ENCODE assay signal across 24 cellular contexts in genomic region chr16:66731101-66731500, GRCh38. TPM values are rescaled to one million over a fixed set of nuclear protein-coding genes. Genes with fewer than 3 reads are reported as not detected.
DNase-seq lines count a peak whose midpoint lies in the region; TF ChIP-seq lines count a peak whose summit lies in the region.
"Had no signal": no experiment of that assay in that cellular context is flagged by ENCODE, and none has a peak within 500 bp of the region (broad histone marks: within the 10 kb centered on the region; RNA-seq: fewer than 3 reads in every experiment).

No MANE protein-coding gene starts in this region.

- no peak overlapping the region for H2AK5ac ChIP-seq in trophoblast cell (ENCODE audit: low read length)

- BruUV-seq in Caco-2 (replicated peaks; lab: Mats Ljungman, UMichigan), result TSS peak; percentile 16

- no peak overlapping the region for H3K27ac Mint-ChIP-seq in Caco-2 (ENCODE audit: unreplicated experiment)
- H3K27ac Mint-ChIP-seq: HFFc6 had no signal

- H3K36me3 Mint-ChIP-seq in Caco-2 (ENCODE audit: insufficient read depth, unreplicated experiment), result peaks cover 89% of the 10 kb centered on the region

- CTCF ChIA-PET in Caco-2 (lab: Charles Lee), result no interaction called here
- CTCF ChIA-PET in RWPE1 (lab: Yijun Ruan, JAX), result no interaction called here
- CTCF ChIA-PET in HEK293T (lab: Yijun Ruan, JAX), result interaction anchor here (0.5 to 1.9 kb wide), 3 partner anchors 9 to 26 kb away, joined by 3 to 6 read pairs (median 4); partner anchors contain the start of gene DYNC1LI2

- no peak overlapping the region for H3K14ac ChIP-seq in trophoblast cell (ENCODE audit: low read length)

- H3K27me3 Mint-ChIP-seq in Caco-2 (ENCODE audit: insufficient read depth, unreplicated experiment), result no peaks in the 10 kb centered on the region
- H3K27me3 Mint-ChIP-seq: CD8-positive, alpha-beta memory T cell had no signal

- H4K12ac ChIP-seq in trophoblast cell (ENCODE audit: low read depth, low read length), result no peak overlapping the region

- WGBS in trophoblast cell (ENCODE audit: extremely low coverage, insufficient coverage, insufficient read length), result no CpG with 5 or more reads among the region's 7 CpGs

- H3K79me1 ChIP-seq in trophoblast cell (ENCODE audit: low read length), result no peaks in the 10 kb centered on the region

- H2BK5ac ChIP-seq in trophoblast cell (ENCODE audit: low read depth, low read length, poor library complexity), result no peak overlapping the region

- intact Hi-C loops in Caco-2 (cut with micrococcal nuclease; ENCODE audit: unreplicated experiment), result no loop called here
- intact Hi-C loops in dorsolateral prefrontal cortex (cut with DNase I), result no loop called here

- H3K4ac ChIP-seq in trophoblast cell (ENCODE audit: low read depth, low read length), result no peak overlapping the region

- no peaks in the 10 kb centered on the region for H3K4me1 ChIP-seq in Caco-2
- H3K4me1 ChIP-seq in trophoblast cell (ENCODE audit: control insufficient read depth in 1 of 2, insufficient read depth in 2 of 2, low read length in 2 of 2), result no peaks in the 10 kb centered on the region
- H3K4me1 ChIP-seq: BE2C, SJCRH30 had no signal

- H3K36me3 ChIP-seq in Caco-2 (ENCODE audit: control insufficient read depth, insufficient read depth, low read length) (peaks cover 21% of the 10 kb centered on the region), trophoblast cell (ENCODE audit: control insufficient read depth in 1 of 2, insufficient read depth in 2 of 2, low read length in 2 of 2) (peaks cover 62 to 82% of the 10 kb centered on the region in 2 experiments)

- H3K18ac ChIP-seq in trophoblast cell (ENCODE audit: low read length), result no peak overlapping the region

- DNase-seq in Caco-2, result no peak
- no peak for DNase-seq in RWPE1 (ENCODE audit: low spot score)
- no peak for DNase-seq in dorsolateral prefrontal cortex
- DNase-seq in trophoblast cell, result peak; percentile 79 to 83
- DNase-seq in NCI-H1930 (lab: John Stamatoyannopoulos, UW), result no peak
- DNase-seq in islet precursor cell, result no peak
- no peak for DNase-seq in HEK293T (ENCODE audit: extremely low spot score)
- no peak for DNase-seq in stimulated activated naive CD4-positive, alpha-beta T cell (lab: John Stamatoyannopoulos, UW)
- DNase-seq: 8988T; ACHN; BE2C; CD8-positive, alpha-beta memory T cell; H7; HFFc6; KBM-7; MV-4-11; NCI-H1105; NCI-H1436 treated with DMSO at 0.1 percent for 48 hours; NCI-H2029; NCI-H446; NCI-H524 treated with DMSO at 0.1 percent for 48 hours; NCI-H774; SJCRH30 had no signal

- H3K23ac ChIP-seq in trophoblast cell (ENCODE audit: low read length), result no peak overlapping the region

- TF ChIP-seq CTCF in Caco-2 (IDR thresholded peaks at IDR 0.05; ENCODE audit: insufficient read depth in 1 of 2, low read depth in 1 of 2, low read length in 1 of 2, severe bottlenecking in 1 of 2, unreplicated experiment in 1 of 2) (no peak), RWPE1 (conservative IDR thresholded peaks at IDR 0.05; ENCODE audit: low read depth) (no peak), dorsolateral prefrontal cortex (IDR thresholded peaks at IDR 0.05 in 54 of 56, conservative IDR thresholded peaks at IDR 0.05 in 2 of 56; ENCODE audit: low read depth in 1 of 56, partially characterized antibody in 56 of 56) (no peak)

- no peak overlapping the region for H4K8ac ChIP-seq in trophoblast cell (ENCODE audit: low read depth, low read length)

- H2BK120ac ChIP-seq in trophoblast cell (ENCODE audit: insufficient read depth, low read length, poor library complexity), result no peak overlapping the region

- H3K9ac ChIP-seq in trophoblast cell (ENCODE audit: low read length), result no peak overlapping the region

- H2BK12ac ChIP-seq in trophoblast cell (ENCODE audit: low read length), result no peak overlapping the region

- H3K27me3 ChIP-seq in Caco-2 (replicated peaks; ENCODE audit: control insufficient read depth, insufficient read depth, low read length) (no peaks in the 10 kb centered on the region), dorsolateral prefrontal cortex (no peaks in the 10 kb centered on the region), trophoblast cell (ENCODE audit: insufficient read depth, low read length) (no peaks in the 10 kb centered on the region)
- H3K27me3 ChIP-seq: BE2C, SJCRH30 had no signal

- no peak overlapping the region for H3K4me2 ChIP-seq in trophoblast cell (ENCODE audit: low read length)

- H3K9me3 ChIP-seq in Caco-2 (no peaks in the 10 kb centered on the region), trophoblast cell (ENCODE audit: insufficient read depth, low read depth, low read length) (no peaks in the 10 kb centered on the region)
- H3K9me3 ChIP-seq: BE2C, SJCRH30 had no signal

- H3K4me3 Mint-ChIP-seq in Caco-2 (ENCODE audit: unreplicated experiment), result no peak overlapping the region
- H3K4me3 Mint-ChIP-seq: CD14-positive monocyte; CD8-positive, alpha-beta memory T cell; HFFc6 had no signal

- H3K27ac ChIP-seq in RWPE1, result 0 out of 2 replicates have a peak overlapping the region, but pooled peaks have one; percentile 1
- H3K27ac ChIP-seq in dorsolateral prefrontal cortex, result peak overlapping the region in 42 of 59 donors; percentile 2 to 82 (median 52)
- H3K27ac ChIP-seq in trophoblast cell (ENCODE audit: low read depth, low read length), result no peak overlapping the region
- H3K27ac ChIP-seq: SJCRH30 had no signal

- POLR2A ChIA-PET in Caco-2 (lab: Charles Lee), result no interaction called here
- POLR2A ChIA-PET in RWPE1 (lab: Yijun Ruan, JAX; ENCODE audit: low non-redundant PET), result no interaction called here
- POLR2A ChIA-PET in HEK293T (lab: Yijun Ruan, JAX), result no interaction called here

- no peak overlapping the region for H2AFZ ChIP-seq in trophoblast cell (ENCODE audit: insufficient read depth, low read length, poor library complexity)

- no peak overlapping the region for H4K91ac ChIP-seq in trophoblast cell (ENCODE audit: low read depth, low read length)

- H3K9me3 Mint-ChIP-seq in Caco-2 (ENCODE audit: unreplicated experiment), result no peaks in the 10 kb centered on the region
- H3K9me3 Mint-ChIP-seq: CD14-positive monocyte; CD8-positive, alpha-beta memory T cell; HFFc6 had no signal

- H3K4me1 Mint-ChIP-seq in Caco-2 (ENCODE audit: low read depth, unreplicated experiment), result peaks cover 6% of the 10 kb centered on the region

- H3K79me2 ChIP-seq in trophoblast cell (ENCODE audit: control insufficient read depth, insufficient read depth, low read length, poor library complexity), result no peaks in the 10 kb centered on the region

- H3K4me3 ChIP-seq in Caco-2 (ENCODE audit: low read depth, low read length), result no peak overlapping the region
- H3K4me3 ChIP-seq in dorsolateral prefrontal cortex, result no peak overlapping the region
- H3K4me3 ChIP-seq in trophoblast cell (ENCODE audit: low read depth, low read length), result peak overlapping the region; percentile 7
- H3K4me3 ChIP-seq: SJCRH30 had no signal

TF ChIP-seq in HEK293T, 16 proteins besides CTCF, POLR2A, EP300 and RAD21:
- TF ChIP-seq CTBP1 (IDR thresholded peaks at IDR 0.05; ENCODE audit: borderline replicate concordance) (no peak), ELF4 (IDR thresholded peaks at IDR 0.05) (no peak), NFRKB (IDR thresholded peaks at IDR 0.05) (no peak), FOXK2 (IDR thresholded peaks at IDR 0.05) (no peak), L3MBTL2 (conservative IDR thresholded peaks at IDR 0.05) (no peak), ARNT (IDR thresholded peaks at IDR 0.05) (no peak), HDGF (IDR thresholded peaks at IDR 0.05; ENCODE audit: borderline replicate concordance) (no peak), ZNF384 (IDR thresholded peaks at IDR 0.05) (no peak), TARDBP (IDR thresholded peaks at IDR 0.05) (no peak), LEF1 (IDR thresholded peaks at IDR 0.05; ENCODE audit: borderline replicate concordance) (no peak)
- TF ChIP-seq, protein P1, sequence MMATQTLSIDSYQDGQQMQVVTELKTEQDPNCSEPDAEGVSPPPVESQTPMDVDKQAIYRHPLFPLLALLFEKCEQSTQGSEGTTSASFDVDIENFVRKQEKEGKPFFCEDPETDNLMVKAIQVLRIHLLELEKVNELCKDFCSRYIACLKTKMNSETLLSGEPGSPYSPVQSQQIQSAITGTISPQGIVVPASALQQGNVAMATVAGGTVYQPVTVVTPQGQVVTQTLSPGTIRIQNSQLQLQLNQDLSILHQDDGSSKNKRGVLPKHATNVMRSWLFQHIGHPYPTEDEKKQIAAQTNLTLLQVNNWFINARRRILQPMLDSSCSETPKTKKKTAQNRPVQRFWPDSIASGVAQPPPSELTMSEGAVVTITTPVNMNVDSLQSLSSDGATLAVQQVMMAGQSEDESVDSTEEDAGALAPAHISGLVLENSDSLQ (IDR thresholded peaks at IDR 0.05), result no peak

RNA-seq across cellular contexts. Expression of gene DYNC1LI2, which starts 20.3 kb away (rescaled TPM):
- total RNA-seq in Caco-2 (2022), result 180 and 182 TPM in 2 replicates
- total RNA-seq in dorsolateral prefrontal cortex, result 100 to 1,000 TPM; 181 to 428 (median 266) TPM
- 142 and 143 TPM in 2 replicates for polyA plus RNA-seq in trophoblast cell (2013)

RNA-seq across cellular contexts. Expression of gene CMTM4, which starts 34.6 kb away (rescaled TPM):
- total RNA-seq in Caco-2 (2022) (106 and 108 TPM in 2 replicates), dorsolateral prefrontal cortex (100 to 1,000 TPM in 112 of 120 experiments, 10 to 100 TPM in 8; 82.8 to 193 (median 119) TPM)
- polyA plus RNA-seq in trophoblast cell (2013), result 20.8 and 21.5 TPM in 2 replicates

Comparison
In these comparisons a context has a peak if more than half of its experiments do, and no peak if none do; other contexts are left out.
1. DNase-seq: peak in trophoblast cell (2 of 2); none in Caco-2 (0 of 2), RWPE1 (single experiment), dorsolateral prefrontal cortex (0 of 10), NCI-H1930 (0 of 2), islet precursor cell (single experiment), HEK293T (single experiment) and stimulated activated naive CD4-positive, alpha-beta T cell (0 of 6).